ENCODE assay signal across 30 cellular contexts in genomic region chr1:205988585-205988995, GRCh38. TPM values are rescaled to one million over a fixed set of nuclear protein-coding genes. Genes with fewer than 3 reads are reported as not detected.
"Had no signal": no experiment of that assay in that cellular context is flagged by ENCODE, and none has a peak within 500 bp of the region (broad histone marks: within the 10 kb centered on the region; RNA-seq: fewer than 3 reads in every experiment).

No MANE protein-coding gene starts in this region.

- H3K27ac Mint-ChIP-seq: activated naive CD4-positive, alpha-beta T cell treated with anti-CD3 and anti-CD28 coated beads, Interleukin-2, amount 50 U/mL, for 24 hours; memory B cell; stimulated activated effector memory CD8-positive, alpha-beta T cell treated with anti-CD3 and anti-CD28 coated beads, Interleukin-12 subunit alpha, Interleukin-12 subunit beta, amount 100 ng/mL, for 72 hours had no signal

- H3K9me3 ChIP-seq: breast epithelium, esophagus squamous epithelium, left lung, mucosa of descending colon, prostate gland, stomach had no signal

- H3K36me3 Mint-ChIP-seq: activated naive CD4-positive, alpha-beta T cell treated with anti-CD3 and anti-CD28 coated beads, Interleukin-2, amount 50 U/mL, for 24 hours; memory B cell; stimulated activated effector memory CD8-positive, alpha-beta T cell treated with anti-CD3 and anti-CD28 coated beads, Interleukin-12 subunit alpha, Interleukin-12 subunit beta, amount 100 ng/mL, for 72 hours had no signal

- H3K4me3 Mint-ChIP-seq: activated naive CD4-positive, alpha-beta T cell treated with anti-CD3 and anti-CD28 coated beads, Interleukin-2, amount 50 U/mL, for 24 hours; memory B cell; naive B cell; neural crest cell; stimulated activated effector memory CD8-positive, alpha-beta T cell treated with anti-CD3 and anti-CD28 coated beads, Interleukin-12 subunit alpha, Interleukin-12 subunit beta, amount 100 ng/mL, for 72 hours had no signal

- H3K36me3 ChIP-seq: breast epithelium, prostate gland had no signal

- DNase-seq: activated CD8-positive, alpha-beta memory T cell treated with anti-CD3 and anti-CD28 coated beads for 24 hours; activated CD8-positive, alpha-beta memory T cell treated with anti-CD3 and anti-CD28 coated beads, Interleukin-2, amount 50 U/mL, for 48 hours; activated effector memory CD4-positive, alpha-beta T cell treated with anti-CD3 and anti-CD28 coated beads, Interleukin-2, amount 50 U/mL, for 16 hours; activated T-cell treated with anti-CD3 and anti-CD28 coated beads, Interleukin-2, amount 50 U/mL, for 48 hours; cerebellar nuclear complex; cortex of kidney; effector CD8-positive, alpha-beta T cell; esophagus squamous epithelium; hypothalamus; mucosa of descending colon; naive B cell; stimulated activated CD4-positive, alpha-beta T cell treated with anti-CD3 and anti-CD28 coated beads, Interleukin-4, amount 100 ng/mL, for 24 hours; stomach; T-helper 1 cell; T-helper 9 cell; trophoblast cell had no signal

- H3K4me1 ChIP-seq: prostate gland had no signal

- H3K4me3 ChIP-seq: breast epithelium, esophagus squamous epithelium, left lung, mucosa of descending colon, prostate gland, smooth muscle cell, stomach had no signal

- H3K4me1 Mint-ChIP-seq: activated naive CD4-positive, alpha-beta T cell treated with anti-CD3 and anti-CD28 coated beads, Interleukin-2, amount 50 U/mL, for 24 hours; stimulated activated effector memory CD8-positive, alpha-beta T cell treated with anti-CD3 and anti-CD28 coated beads, Interleukin-12 subunit alpha, Interleukin-12 subunit beta, amount 100 ng/mL, for 72 hours had no signal

- H3K27me3 ChIP-seq: breast epithelium, esophagus squamous epithelium, left lung, stomach had no signal

- H3K27ac ChIP-seq: left lung, prostate gland, stomach had no signal

- H3K9me3 Mint-ChIP-seq: activated naive CD4-positive, alpha-beta T cell treated with anti-CD3 and anti-CD28 coated beads, Interleukin-2, amount 50 U/mL, for 24 hours; memory B cell; naive B cell; stimulated activated effector memory CD8-positive, alpha-beta T cell treated with anti-CD3 and anti-CD28 coated beads, Interleukin-12 subunit alpha, Interleukin-12 subunit beta, amount 100 ng/mL, for 72 hours had no signal

- ATAC-seq: activated CD4-positive, CD25-positive, alpha-beta regulatory T cell treated with anti-CD3 and anti-CD28 coated beads, Interleukin-2, amount 50 U/mL, for 24 hours; left lung; mucosa of descending colon; sciatic nerve; stimulated activated effector memory CD8-positive, alpha-beta T cell treated with anti-CD3 and anti-CD28 coated beads, Interleukin-12 subunit alpha, Interleukin-12 subunit beta, amount 100 ng/mL, for 72 hours had no signal

- H3K4me2 ChIP-seq: smooth muscle cell had no signal

- FAIRE-seq: astrocyte, keratinocyte had no signal

RNA-seq across cellular contexts. Expression of gene CTSE, which starts 35.1 kb away (rescaled TPM):
- total RNA-seq: astrocyte, neural crest cell, osteocyte, prostate gland, smooth muscle cell had no signal

RNA-seq across cellular contexts. Expression of gene SLC26A9, which starts 45.3 kb away (rescaled TPM):
- total RNA-seq: astrocyte, breast epithelium, mucosa of descending colon, osteocyte, sciatic nerve, smooth muscle cell, temporal lobe had no signal
